8 cellular contexts compared by ENCODE assay signal in the genomic region with DNA sequence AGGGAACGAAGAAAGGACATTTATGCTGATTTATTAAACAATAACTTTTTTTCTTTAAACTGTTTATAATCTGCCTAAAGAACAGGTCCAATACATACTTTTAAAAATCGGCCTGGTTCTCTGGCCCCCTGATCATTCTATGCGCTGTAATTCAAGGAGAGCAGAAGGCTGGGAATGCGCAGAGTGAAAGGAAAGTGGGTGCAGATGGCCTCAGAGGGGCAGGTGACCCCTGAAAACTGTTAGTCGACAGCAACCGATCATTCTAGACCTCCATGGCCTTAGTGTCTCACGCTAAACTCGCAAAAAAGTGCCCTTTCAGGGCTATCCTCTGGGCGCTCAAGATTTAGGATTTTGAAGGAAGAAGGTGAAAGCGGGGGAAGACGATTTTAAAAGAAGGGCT. TPM values are rescaled to one million over a fixed set of nuclear protein-coding genes. Genes with fewer than 3 reads are reported as not detected.
A peak's percentile ranks its signal among the peaks of the same experiment; 100 is the strongest.
DNase-seq lines count a peak whose midpoint lies in the region; ATAC-seq and TF ChIP-seq lines count a peak whose summit lies in the region.

No MANE protein-coding gene starts in this region.

- peak overlapping the region; percentile 93 to 100 (median 98) for H3K4me2 ChIP-seq in BLaER1 treated with 17β-estradiol and CSF1 and Interleukin-3, amounts not matched to agents 10 nM and 100 nM
- peak overlapping the region; percentile 86 for H3K4me2 ChIP-seq in OCI-LY7 (ENCODE audit: low read length)

- peaks cover 4 to 15% (median 8%) of the 10 kb centered on the region in 10 experiments; a peak in 16 of 20 replicates for H3K4me1 ChIP-seq in BLaER1 treated with 17β-estradiol and CSF1 and Interleukin-3, amounts not matched to agents 10 nM and 100 nM
- peaks cover 13% of the 10 kb centered on the region for H3K4me1 ChIP-seq in OCI-LY7 (ENCODE audit: insufficient read depth, low read length, poor library complexity, severe bottlenecking)
- peaks cover 15% of the 10 kb centered on the region for H3K4me1 ChIP-seq in neuron (ENCODE audit: insufficient read depth, low read length)

- H3K9ac ChIP-seq in BLaER1 treated with 17β-estradiol and CSF1 and Interleukin-3, amounts not matched to agents 10 nM and 100 nM = peak overlapping the region in 2 of 11 experiments; percentile 55 to 65; a peak in 2 of 22 replicates

- DNase-seq in OCI-LY7 (ENCODE audit: low spot score) (no peak), epithelial cell of proximal tubule (ENCODE audit: low read depth) (no peak), HUDEP-2 (lab: John Stamatoyannopoulos, UW; ENCODE audit: unreplicated experiment in 76 of 76) (no peak), H4 (ENCODE audit: low spot score) (no peak)

- no peak for ATAC-seq in HG03378 (IDR thresholded peaks at IDR 0.05; ENCODE audit: unreplicated experiment)
- ATAC-seq in activated CD4-positive, CD25-positive, alpha-beta regulatory T cell treated with anti-CD3 and anti-CD28 coated beads, Interleukin-2, amount 50 U/mL, for 24 hours = no peak

- H3K36me3 ChIP-seq in BLaER1 treated with 17β-estradiol and CSF1 and Interleukin-3, amounts not matched to agents 10 nM and 100 nM = no peaks in the 10 kb centered on the region
- H3K36me3 ChIP-seq in OCI-LY7 (ENCODE audit: insufficient read depth, low read length) (no peaks in the 10 kb centered on the region), neuron (ENCODE audit: insufficient read depth, low read length) (no peaks in the 10 kb centered on the region)

- H3K9me3 ChIP-seq in BLaER1 treated with 17β-estradiol and CSF1 and Interleukin-3, amounts not matched to agents 10 nM and 100 nM (replicated peaks in 1 of 11) = no peaks in the 10 kb centered on the region
- no peaks in the 10 kb centered on the region for H3K9me3 ChIP-seq in OCI-LY7 (ENCODE audit: low read length)
- no peaks in the 10 kb centered on the region for H3K9me3 ChIP-seq in neuron (ENCODE audit: low read length)

- POLR2A ChIA-PET in OCI-LY7 (lab: Charles Lee) = no interaction called here

- H3K27ac ChIP-seq in BLaER1 treated with 17β-estradiol and CSF1 and Interleukin-3, amounts not matched to agents 10 nM and 100 nM = no peak overlapping the region
- H3K27ac ChIP-seq in OCI-LY7 (ENCODE audit: low read depth, low read length, poor library complexity, severe bottlenecking) = no peak overlapping the region

- intact Hi-C loops in OCI-LY7 (cut with micrococcal nuclease; ENCODE audit: unreplicated experiment) = loop anchor here (2.0 to 5.0 kb wide), 3 partner anchors 68 to 644 kb away; a partner anchor contains a TSS

- H3K4me3 ChIP-seq in BLaER1 treated with 17β-estradiol and CSF1 and Interleukin-3, amounts not matched to agents 10 nM and 100 nM = peak overlapping the region; percentile 74 to 85 (median 78); a peak in 14 of 20 replicates
- peak overlapping the region; percentile 62 for H3K4me3 ChIP-seq in OCI-LY7 (ENCODE audit: low read depth, low read length, poor library complexity, severe bottlenecking)
- H3K4me3 ChIP-seq in epithelial cell of proximal tubule (ENCODE audit: low read depth, low read length) = peak overlapping the region; percentile 73
- H3K4me3 ChIP-seq in neuron (ENCODE audit: low read length) = peak overlapping the region; percentile 92

- no TSS peak for BruUV-seq in OCI-LY7 (replicated peaks; lab: Mats Ljungman, UMichigan)

- H2AFZ ChIP-seq in OCI-LY7 (ENCODE audit: low read length) = peak overlapping the region; percentile 89; the same call in 1 of the 2 replicates
- H2AFZ ChIP-seq in neuron (ENCODE audit: low read depth, low read length) = peak overlapping the region; percentile 97

- no peaks in the 10 kb centered on the region for H3K79me2 ChIP-seq in OCI-LY7 (ENCODE audit: insufficient read depth, low read depth, low read length)

- CTCF ChIA-PET in OCI-LY7 (lab: Charles Lee; ENCODE audit: unreplicated experiment) = no interaction called here

- H3K9me2 ChIP-seq in OCI-LY7 (ENCODE audit: insufficient read depth, low read length) = no peaks in the 10 kb centered on the region

- TF ChIP-seq CTCF in OCI-LY7 (conservative IDR thresholded peaks at IDR 0.05; ENCODE audit: low read length) (no peak), epithelial cell of proximal tubule (conservative IDR thresholded peaks at IDR 0.05; ENCODE audit: low read depth, low read length) (no peak)

- peaks cover 0 to 16% (median 6%) of the 10 kb centered on the region in 11 experiments; a peak in 11 of 22 replicates for H3K27me3 ChIP-seq in BLaER1 treated with 17β-estradiol and CSF1 and Interleukin-3, amounts not matched to agents 10 nM and 100 nM
- no peaks in the 10 kb centered on the region for H3K27me3 ChIP-seq in neuron (ENCODE audit: insufficient read depth, low read length)

- H4K20me1 ChIP-seq in BLaER1 treated with 17β-estradiol and CSF1 and Interleukin-3, amounts not matched to agents 10 nM and 100 nM = no peaks in the 10 kb centered on the region
- H4K20me1 ChIP-seq in OCI-LY7 (ENCODE audit: insufficient read depth, low read length) = no peaks in the 10 kb centered on the region

RNA-seq across cellular contexts. Expression of a gene that starts 2.2 kb away (rescaled TPM):
- total RNA-seq in OCI-LY7 (2014; rRNA removed; shearing (Covaris generic)) = 0.22 and 1.5 TPM in 2 replicates
- 1.1 and 1.4 TPM in 2 replicates for total RNA-seq in OCI-LY7 (2022)
- 1.2 and 2.1 TPM in 2 replicates for total RNA-seq in epithelial cell of proximal tubule
- total RNA-seq in H4 (2014; rRNA removed; shearing (Covaris generic)) = 121 and 144 TPM in 2 replicates

Comparison
In these comparisons a context has a peak if more than half of its experiments do, and no peak if none do; other contexts are left out.
1. RNA of a gene that starts 2.2 kb away (total RNA-seq): 121 to 144 TPM in H4; 1.2 to 2.1 TPM in epithelial cell of proximal tubule and 0.22 to 1.5 TPM in OCI-LY7; every median in the first group is over 10 times any median in the second.
2. Peak in every context shown above with its lines, with median percentiles within 50 percentile points of each other: H3K4me3 ChIP-seq.